19 cellular contexts compared by ENCODE assay signal in genomic region chr7:68371985-68372384, GRCh38.
DNase-seq lines count a peak whose midpoint lies in the region; ATAC-seq and TF ChIP-seq lines count a peak whose summit lies in the region.
"Had no signal": no experiment of that assay in that cellular context is flagged by ENCODE, and none has a peak within 500 bp of the region (broad histone marks: within the 10 kb centered on the region; RNA-seq: fewer than 3 reads in every experiment).

No MANE protein-coding gene starts in this region.

- peak overlapping the region; percentile 25; the same call in 1 of the 2 replicates for H3K4me2 ChIP-seq in MM.1S (ENCODE audit: low read depth, low read length)
- H3K4me2 ChIP-seq: BLaER1 treated with 17β-estradiol and CSF1 and Interleukin-3, amounts not matched to agents 10 nM and 100 nM; GM23338 had no signal

- no peak overlapping the region for H2AFZ ChIP-seq in MM.1S (ENCODE audit: low read length)
- H2AFZ ChIP-seq: GM23338 had no signal

- TF ChIP-seq CTCF in MM.1S (IDR thresholded peaks at IDR 0.05; ENCODE audit: low read length) = no peak

- no peak for ATAC-seq in HG02763 (IDR thresholded peaks at IDR 0.05; ENCODE audit: unreplicated experiment)
- ATAC-seq: GM12878, GM23338, HCT116 had no signal

- no peak overlapping the region for H3K27ac Mint-ChIP-seq in activated naive CD4-positive, alpha-beta T cell treated with anti-CD3 and anti-CD28 coated beads, Interleukin-2, amount 10 ng/mL, durations not matched to agents 7 days and 5 days
- H3K27ac Mint-ChIP-seq: B cell; CD14-positive monocyte; CD4-positive, alpha-beta T cell; CD8-positive, alpha-beta memory T cell; GM23338; H9 had no signal

- H3K4me3 ChIP-seq in MM.1S (ENCODE audit: low read length) = no peak overlapping the region
- H3K4me3 ChIP-seq: BLaER1 treated with 17β-estradiol and CSF1 and Interleukin-3, amounts not matched to agents 10 nM and 100 nM; GM12878; GM23338 had no signal

- no peaks in the 10 kb centered on the region for H3K36me3 ChIP-seq in MM.1S (replicated peaks; ENCODE audit: insufficient read depth, low read length)
- H3K36me3 ChIP-seq: BLaER1 treated with 17β-estradiol and CSF1 and Interleukin-3, amounts not matched to agents 10 nM and 100 nM had no signal

- H3K9me2 ChIP-seq in MM.1S (replicated peaks; ENCODE audit: insufficient read depth, low read length) = no peaks in the 10 kb centered on the region

- H3K4me3 Mint-ChIP-seq in activated naive CD4-positive, alpha-beta T cell treated with anti-CD3 and anti-CD28 coated beads, Interleukin-2, amount 10 ng/mL, durations not matched to agents 7 days and 5 days = no peak overlapping the region
- H3K4me3 Mint-ChIP-seq: B cell; CD14-positive monocyte; CD4-positive, alpha-beta T cell; CD8-positive, alpha-beta memory T cell; GM23338; H9 had no signal

- no peaks in the 10 kb centered on the region for H3K27me3 Mint-ChIP-seq in activated naive CD4-positive, alpha-beta T cell treated with anti-CD3 and anti-CD28 coated beads, Interleukin-2, amount 10 ng/mL, durations not matched to agents 7 days and 5 days
- H3K27me3 Mint-ChIP-seq: B cell; CD4-positive, alpha-beta T cell; CD8-positive, alpha-beta memory T cell had no signal

- H3K9me3 Mint-ChIP-seq in activated naive CD4-positive, alpha-beta T cell treated with anti-CD3 and anti-CD28 coated beads, Interleukin-2, amount 10 ng/mL, durations not matched to agents 7 days and 5 days = peaks cover 34% of the 10 kb centered on the region

- CTCF ChIA-PET in activated naive CD4-positive, alpha-beta T cell treated with anti-CD3 and anti-CD28 coated beads, Interleukin-2, amount 10 ng/mL, durations not matched to agents 7 days and 5 days (lab: Charles Lee) = no interaction called here

- no peaks in the 10 kb centered on the region for H3K27me3 ChIP-seq in MM.1S (replicated peaks; ENCODE audit: insufficient read depth, low read length)
- H3K27me3 ChIP-seq: BLaER1 treated with 17β-estradiol and CSF1 and Interleukin-3, amounts not matched to agents 10 nM and 100 nM had no signal

- H3K4me1 ChIP-seq in MM.1S (ENCODE audit: low read length) = peaks cover 10% of the 10 kb centered on the region
- H3K4me1 ChIP-seq: BLaER1 treated with 17β-estradiol and CSF1 and Interleukin-3, amounts not matched to agents 10 nM and 100 nM had no signal

- H4K20me1 ChIP-seq in MM.1S (ENCODE audit: insufficient read depth, low read length) = no peaks in the 10 kb centered on the region
- H4K20me1 ChIP-seq: BLaER1 treated with 17β-estradiol and CSF1 and Interleukin-3, amounts not matched to agents 10 nM and 100 nM had no signal

- no peaks in the 10 kb centered on the region; the same call in 1 of the 2 replicates for H3F3A ChIP-seq in MM.1S (ENCODE audit: insufficient read depth, low read length)

- H3K4me1 Mint-ChIP-seq in activated naive CD4-positive, alpha-beta T cell treated with anti-CD3 and anti-CD28 coated beads, Interleukin-2, amount 10 ng/mL, durations not matched to agents 7 days and 5 days = no peaks in the 10 kb centered on the region
- H3K4me1 Mint-ChIP-seq: B cell; CD14-positive monocyte; CD8-positive, alpha-beta memory T cell; GM23338; H9 had no signal

- no peaks in the 10 kb centered on the region for H3K79me2 ChIP-seq in MM.1S (ENCODE audit: low read length)

- no peaks in the 10 kb centered on the region for H3K9me3 ChIP-seq in MM.1S (replicated peaks; ENCODE audit: insufficient read depth, low read length)

- no peaks in the 10 kb centered on the region for H3K36me3 Mint-ChIP-seq in activated naive CD4-positive, alpha-beta T cell treated with anti-CD3 and anti-CD28 coated beads, Interleukin-2, amount 10 ng/mL, durations not matched to agents 7 days and 5 days
- H3K36me3 Mint-ChIP-seq: CD14-positive monocyte; CD8-positive, alpha-beta memory T cell had no signal

- H3K27ac ChIP-seq in MM.1S (ENCODE audit: low read length) = peak overlapping the region; percentile 41; the same call in 1 of the 2 replicates
- H3K27ac ChIP-seq: BLaER1 treated with 17β-estradiol and CSF1 and Interleukin-3, amounts not matched to agents 10 nM and 100 nM had no signal

- no peak for DNase-seq in MM.1S
- DNase-seq in SK-N-DZ (ENCODE audit: low spot score) = peak; percentile 73
- peak; percentile 36 for DNase-seq in left kidney (ENCODE audit: low read depth, low spot score)
- DNase-seq in stimulated activated CD4-positive, alpha-beta T cell treated with anti-CD3 and anti-CD28 coated beads, Interleukin-4, amount 100 ng/mL, for 4 hours = no peak
- DNase-seq in activated naive CD4-positive, alpha-beta T cell treated with anti-CD3 and anti-CD28 coated beads, Interleukin-2, amount 10 ng/mL, durations not matched to agents 7 days and 5 days = no peak
- DNase-seq: CD4-positive, alpha-beta T cell; CD8-positive, alpha-beta memory T cell; DMS 273 treated with DMSO at 0.1 percent for 48 hours; DMS79; EL; GDM1; H9 had no signal

- no peak overlapping the region for H3K9ac ChIP-seq in MM.1S (ENCODE audit: low read length)
- H3K9ac ChIP-seq: BLaER1 treated with 17β-estradiol and CSF1 and Interleukin-3, amounts not matched to agents 10 nM and 100 nM had no signal

Comparison
In these comparisons a context has a peak if more than half of its experiments do, and no peak if none do; other contexts are left out.
1. DNase-seq: peak in SK-N-DZ (single experiment) and left kidney (single experiment); none in MM.1S (single experiment), stimulated activated CD4-positive, alpha-beta T cell treated with anti-CD3 and anti-CD28 coated beads, Interleukin-4, amount 100 ng/mL, for 4 hours (0 of 2) and activated naive CD4-positive, alpha-beta T cell treated with anti-CD3 and anti-CD28 coated beads, Interleukin-2, amount 10 ng/mL, durations not matched to agents 7 days and 5 days (single experiment).